ENCODE assay signal across 19 cellular contexts in the genomic region with DNA sequence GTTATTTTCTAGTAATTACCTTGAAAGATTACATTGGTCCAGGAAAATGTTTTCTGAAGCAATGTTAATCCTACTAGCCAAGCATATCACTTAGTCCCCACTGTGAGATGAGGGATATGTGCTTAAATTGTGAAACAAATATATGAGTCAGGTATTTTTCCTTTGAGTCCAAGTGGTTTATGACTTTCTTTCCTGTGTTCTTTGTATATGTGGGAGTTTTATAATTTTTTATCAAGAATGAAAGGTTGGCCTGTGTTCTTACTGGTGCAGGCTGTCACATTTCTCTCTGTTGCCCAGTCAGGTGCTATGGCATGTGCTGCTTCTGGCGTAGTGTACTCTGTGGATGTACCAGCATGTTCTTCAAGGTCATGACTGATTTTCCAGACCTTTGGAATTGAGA.
A peak's percentile ranks its signal among the peaks of the same experiment; 100 is the strongest.
DNase-seq lines count a peak whose midpoint lies in the region; ATAC-seq, FAIRE-seq and TF ChIP-seq lines count a peak whose summit lies in the region.
"Had no signal": no experiment of that assay in that cellular context is flagged by ENCODE, and none has a peak within 500 bp of the region (broad histone marks: within the 10 kb centered on the region; RNA-seq: fewer than 3 reads in every experiment).

No MANE protein-coding gene starts in this region.

- no peaks in the 10 kb centered on the region for H3K27me3 ChIP-seq in astrocyte (ENCODE audit: insufficient read depth, low read length)
- no peaks in the 10 kb centered on the region for H3K27me3 ChIP-seq in heart right ventricle
- no peaks in the 10 kb centered on the region for H3K27me3 ChIP-seq in skeletal muscle tissue (ENCODE audit: control insufficient read depth in 3 of 3, insufficient read depth in 3 of 3, low read length in 3 of 3)
- H3K27me3 ChIP-seq in HAP-1 (ENCODE audit: low read depth): no peaks in the 10 kb centered on the region
- H3K27me3 ChIP-seq in H9 (ENCODE audit: insufficient read depth, low read length): no peaks in the 10 kb centered on the region
- no peaks in the 10 kb centered on the region for H3K27me3 ChIP-seq in thyroid gland

- no peaks in the 10 kb centered on the region for H3K79me1 ChIP-seq in H9 (ENCODE audit: insufficient read depth, low read depth, low read length, poor library complexity, severe bottlenecking)

- H3K9me3 ChIP-seq in astrocyte (ENCODE audit: insufficient read depth, low read depth, low read length) (no peaks in the 10 kb centered on the region), heart right ventricle (no peaks in the 10 kb centered on the region), skeletal muscle tissue (ENCODE audit: control insufficient read depth in 3 of 3, low read length in 3 of 3) (no peaks in the 10 kb centered on the region), HAP-1 (no peaks in the 10 kb centered on the region), H9 (ENCODE audit: control insufficient read depth, low read depth, low read length) (no peaks in the 10 kb centered on the region), thyroid gland (no peaks in the 10 kb centered on the region)

- H3K9me3 Mint-ChIP-seq in HFFc6 (no peaks in the 10 kb centered on the region), astrocyte (ENCODE audit: unreplicated experiment) (peaks cover 2% of the 10 kb centered on the region), H9 (no peaks in the 10 kb centered on the region)
- H3K9me3 Mint-ChIP-seq: activated B cell treated with CpG ODN at 0.5 μM for 24 hours, CD14-positive monocyte, neural crest cell had no signal

- H2AFZ ChIP-seq in astrocyte (ENCODE audit: low read depth, low read length) (no peak overlapping the region), H9 (ENCODE audit: low read length) (no peak overlapping the region)

- no peak overlapping the region for H4K8ac ChIP-seq in H9 (replicated peaks; ENCODE audit: insufficient read length, low read depth, low read length)

- no peak for FAIRE-seq in astrocyte (lab: Jason Lieb, UNC)
- FAIRE-seq: keratinocyte had no signal

- TF ChIP-seq POLR2A in thyroid gland (IDR thresholded peaks at IDR 0.05): no peak

- H3K4me2 ChIP-seq in astrocyte (ENCODE audit: low read length): no peak overlapping the region
- H3K4me2 ChIP-seq in H9 (ENCODE audit: insufficient read depth, insufficient read length, low read length): no peak overlapping the region

- no peak overlapping the region for H3K4me3 ChIP-seq in astrocyte (ENCODE audit: insufficient read depth, low read depth, low read length)
- no peak overlapping the region for H3K4me3 ChIP-seq in heart right ventricle
- H3K4me3 ChIP-seq in skeletal muscle tissue (ENCODE audit: low read length in 3 of 3): no peak overlapping the region
- no peak overlapping the region for H3K4me3 ChIP-seq in HAP-1
- H3K4me3 ChIP-seq in thyroid gland (replicated peaks in 1 of 3): no peak overlapping the region
- H3K4me3 ChIP-seq: cardiac muscle cell had no signal

- H3K9ac ChIP-seq in astrocyte (ENCODE audit: low read length): no peak overlapping the region
- H3K9ac ChIP-seq in skeletal muscle tissue (ENCODE audit: low read depth in 1 of 3, low read length in 3 of 3): no peak overlapping the region
- no peak overlapping the region for H3K9ac ChIP-seq in H9 (ENCODE audit: extremely low read depth, insufficient read length, low read length)

- H3K18ac ChIP-seq in H9 (ENCODE audit: insufficient read length, low read depth, low read length): no peak overlapping the region

- DNase-seq in HFFc6 (peak; percentile 5), astrocyte (ENCODE audit: low read depth) (peak; percentile 60), heart right ventricle (no peak), HAP-1 (ENCODE audit: low spot score in 2 of 2) (no peak), H9 (no peak), thyroid gland (no peak)
- DNase-seq: activated B cell treated with CpG ODN at 0.5 μM for 24 hours; erythroblast; KG1; NCI-H1930; stimulated activated CD4-positive, alpha-beta T cell treated with anti-CD3 and anti-CD28 coated beads, Interleukin-2, amount 100 ng/mL, for 24 hours; stimulated activated naive B cell treated with anti-CD40 and anti-IgM and Interleukin-4, amounts not matched to agents 10 μg/mL and 1 μg/mL and 100 μg/mL, for 72 hours had no signal

- no peak overlapping the region for H2BK5ac ChIP-seq in H9 (ENCODE audit: insufficient read length, low read length)

- peak in 5 of 8 donors; percentile 56 to 85 (median 67) for ATAC-seq in heart right ventricle
- no peak for ATAC-seq in HG02759 (IDR thresholded peaks at IDR 0.05; ENCODE audit: unreplicated experiment)
- ATAC-seq: SK-N-SH treated with all-trans-retinoic acid at 6 μM for 48 hours; stimulated activated naive B cell treated with anti-CD40 and anti-IgM and Interleukin-4, amounts not matched to agents 10 μg/mL and 1 μg/mL and 100 μg/mL, for 72 hours had no signal

- H3K4me3 Mint-ChIP-seq in HFFc6: no peak overlapping the region
- no peak overlapping the region for H3K4me3 Mint-ChIP-seq in astrocyte (ENCODE audit: unreplicated experiment)
- no peak overlapping the region for H3K4me3 Mint-ChIP-seq in H9
- H3K4me3 Mint-ChIP-seq: activated B cell treated with CpG ODN at 0.5 μM for 24 hours; CD14-positive monocyte; neural crest cell; stimulated activated naive B cell treated with anti-CD40 and anti-IgM and Interleukin-4, amounts not matched to agents 10 μg/mL and 1 μg/mL and 100 μg/mL, for 72 hours had no signal

- H3K4me1 ChIP-seq in astrocyte (ENCODE audit: insufficient read depth, low read length) (peaks cover 13% of the 10 kb centered on the region), heart right ventricle (peaks cover 0 to 50% (median 39%) of the 10 kb centered on the region in 9 donors), skeletal muscle tissue (ENCODE audit: control insufficient read depth in 3 of 3, insufficient read depth in 3 of 3, low read length in 3 of 3) (peaks cover 44 to 63% (median 61%) of the 10 kb centered on the region in 3 donors), HAP-1 (peaks cover 12% of the 10 kb centered on the region), H9 (ENCODE audit: insufficient read depth, low read length) (no peaks in the 10 kb centered on the region; the same call in 1 of the 2 replicates), thyroid gland (no peaks in the 10 kb centered on the region)

- H4K5ac ChIP-seq in H9 (ENCODE audit: insufficient read length, low read depth, low read length): no peak overlapping the region

- H2BK120ac ChIP-seq in H9 (ENCODE audit: low read depth, low read length, poor library complexity, severe bottlenecking): no peak overlapping the region

- no peak overlapping the region for H3K14ac ChIP-seq in H9 (ENCODE audit: insufficient read depth, low read length)

- H3K56ac ChIP-seq in H9 (ENCODE audit: insufficient read length, low read depth, low read length): no peak overlapping the region

- intact Hi-C loops in heart right ventricle (cut with DNase I): no loop called here
- intact Hi-C loops in thyroid gland (cut with DNase I): no loop called here

- no peak overlapping the region for H3K23ac ChIP-seq in H9 (ENCODE audit: insufficient read length, low read depth, low read length)

- WGBS in heart right ventricle, 2 donors: 55 to 66% methylated on average over 1 of the region's 1 CpG
- WGBS in H9 (ENCODE audit: extremely low coverage, insufficient read length, low lambda C conversion rate): no CpG with 5 or more reads among the region's 1 CpG
- 92 to 96% methylated on average over 1 of the region's 1 CpG for WGBS in thyroid gland, 2 donors

- H3K36me3 ChIP-seq in astrocyte (ENCODE audit: insufficient read depth, low read length) (no peaks in the 10 kb centered on the region), heart right ventricle (no peaks in the 10 kb centered on the region), skeletal muscle tissue (ENCODE audit: control insufficient read depth in 3 of 3, insufficient read depth in 3 of 3, low read length in 3 of 3) (no peaks in the 10 kb centered on the region), HAP-1 (replicated peaks) (no peaks in the 10 kb centered on the region), thyroid gland (no peaks in the 10 kb centered on the region)
- H3K36me3 ChIP-seq: cardiac muscle cell had no signal

- no peak overlapping the region for H3K4ac ChIP-seq in H9 (ENCODE audit: low read depth, low read length)

- no peak overlapping the region for H3T11ph ChIP-seq in H9 (ENCODE audit: low read length)

- H3K27me3 Mint-ChIP-seq in HFFc6 (ENCODE audit: insufficient read depth) (no peaks in the 10 kb centered on the region), astrocyte (ENCODE audit: low read depth, unreplicated experiment) (no peaks in the 10 kb centered on the region), H9 (ENCODE audit: low read depth) (no peaks in the 10 kb centered on the region)
- H3K27me3 Mint-ChIP-seq: activated B cell treated with CpG ODN at 0.5 μM for 24 hours; stimulated activated naive B cell treated with anti-CD40 and anti-IgM and Interleukin-4, amounts not matched to agents 10 μg/mL and 1 μg/mL and 100 μg/mL, for 72 hours had no signal

- H3K27ac ChIP-seq in astrocyte (ENCODE audit: low read depth, low read length) (no peak overlapping the region), heart right ventricle (peak overlapping the region in 3 of 10 donors; percentile 25 to 36 (median 26)), skeletal muscle tissue (ENCODE audit: low read depth, low read length) (peak overlapping the region; percentile 48), H9 (ENCODE audit: insufficient read length, low read depth, low read length) (no peak overlapping the region), thyroid gland (no peak overlapping the region)
- H3K27ac ChIP-seq: cardiac muscle cell had no signal

- no peak overlapping the region for H4K91ac ChIP-seq in H9 (ENCODE audit: insufficient read length, low read depth, low read length)

- no peak overlapping the region for H2BK20ac ChIP-seq in H9 (ENCODE audit: low read depth, low read length, poor library complexity, severe bottlenecking)

- H3K23me2 ChIP-seq in H9 (ENCODE audit: insufficient read length, low read depth, low read length, poor library complexity, severe bottlenecking): no peaks in the 10 kb centered on the region

- in situ Hi-C loops in HAP-1 (cut with MboI; ENCODE audit: low sequenced_read_pairs): no loop called here

- H4K20me1 ChIP-seq in astrocyte (ENCODE audit: insufficient read depth, low read length): no peaks in the 10 kb centered on the region
- H4K20me1 ChIP-seq in H9 (ENCODE audit: control insufficient read depth, insufficient read depth, insufficient read length): no peaks in the 10 kb centered on the region

- TF ChIP-seq CTCF in HFFc6 (IDR thresholded peaks at IDR 0.05): no peak
- no peak for TF ChIP-seq CTCF in astrocyte (IDR thresholded peaks at IDR 0.05; ENCODE audit: insufficient read depth, low read depth, low read length)
- no peak for TF ChIP-seq CTCF in heart right ventricle (IDR thresholded peaks at IDR 0.05)
- no peak for TF ChIP-seq CTCF in H9 (conservative IDR thresholded peaks at IDR 0.05)
- TF ChIP-seq CTCF in thyroid gland (IDR thresholded peaks at IDR 0.05): no peak

- no peak overlapping the region for H2BK12ac ChIP-seq in H9 (ENCODE audit: insufficient read length, low read depth, low read length)

- H2AK5ac ChIP-seq in H9 (ENCODE audit: insufficient read length, low read length): no peak overlapping the region

- H3K4me1 Mint-ChIP-seq in HFFc6 (ENCODE audit: low read depth) (peaks cover 63% of the 10 kb centered on the region), astrocyte (ENCODE audit: low read depth, unreplicated experiment) (peaks cover 35% of the 10 kb centered on the region), H9 (no peaks in the 10 kb centered on the region)

- H3K79me2 ChIP-seq in astrocyte (ENCODE audit: insufficient read depth, low read length): no peaks in the 10 kb centered on the region
- H3K79me2 ChIP-seq in H9 (ENCODE audit: insufficient read depth, low read length): no peaks in the 10 kb centered on the region

- H3K36me3 Mint-ChIP-seq in HFFc6 (ENCODE audit: low read depth) (no peaks in the 10 kb centered on the region), astrocyte (ENCODE audit: low read depth, unreplicated experiment) (no peaks in the 10 kb centered on the region), H9 (ENCODE audit: insufficient read depth in 1 of 3, low read depth in 3 of 3) (no peaks in the 10 kb centered on the region)
- H3K36me3 Mint-ChIP-seq: CD14-positive monocyte had no signal

- no peak overlapping the region for H2BK15ac ChIP-seq in H9 (ENCODE audit: low read depth, low read length)

- H3K27ac Mint-ChIP-seq in HFFc6 (no peak overlapping the region; the same call in 1 of the 2 replicates), astrocyte (ENCODE audit: unreplicated experiment) (no peak overlapping the region), H9 (no peak overlapping the region; a peak in 1 of 7 replicates)
- H3K27ac Mint-ChIP-seq: activated B cell treated with CpG ODN at 0.5 μM for 24 hours; stimulated activated naive B cell treated with anti-CD40 and anti-IgM and Interleukin-4, amounts not matched to agents 10 μg/mL and 1 μg/mL and 100 μg/mL, for 72 hours had no signal

Comparison
In these comparisons a context has a peak if more than half of its experiments do, and no peak if none do; other contexts are left out.
1. DNase-seq: peak in HFFc6 (single experiment) and astrocyte (single experiment); none in heart right ventricle (0 of 2), HAP-1 (0 of 2), H9 (single experiment) and thyroid gland (0 of 2).